Comparison of ENCODE assay signal across 1 cellular context in the genomic region with DNA sequence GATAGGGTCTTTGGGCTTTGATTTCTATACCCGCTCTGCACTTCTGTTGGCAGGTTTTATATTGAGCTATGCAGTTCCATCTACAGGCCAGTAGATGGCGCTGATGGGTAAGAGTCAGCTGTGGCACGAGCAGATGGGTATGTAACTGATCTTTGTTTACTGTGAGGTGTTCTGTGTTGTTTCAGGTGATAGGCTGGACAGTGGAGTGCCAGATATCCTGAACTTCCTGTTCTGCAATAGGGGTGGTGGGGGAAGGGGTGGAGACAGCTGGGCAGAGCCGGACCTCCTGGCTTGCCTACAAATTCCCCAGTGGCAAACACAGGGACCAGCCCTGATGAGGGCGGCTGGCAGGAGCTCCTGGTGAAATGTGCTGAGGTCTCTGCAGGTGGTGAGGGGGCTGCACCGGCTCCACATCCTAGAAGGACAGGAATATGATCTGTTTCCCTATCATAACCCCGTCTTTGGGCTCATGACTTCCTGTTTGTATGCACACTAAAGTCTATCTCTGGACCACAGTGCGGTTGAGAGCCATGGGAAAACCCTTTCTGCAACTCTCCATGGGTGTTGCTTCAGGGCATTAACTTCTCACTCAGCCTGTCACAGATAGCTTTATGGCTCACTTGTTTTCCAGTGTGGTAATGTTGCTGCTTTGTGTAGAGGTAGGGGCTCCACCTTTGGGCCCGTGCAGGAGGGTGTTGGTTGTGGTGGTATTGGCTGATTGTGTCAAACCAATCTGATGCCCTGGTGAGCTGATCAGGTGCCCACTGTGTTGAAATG.
TF ChIP-seq lines count a peak whose summit lies in the region.

No MANE protein-coding gene starts in this region.

TF ChIP-seq in GM12878, 131 proteins besides CTCF, POLR2A, EP300 and RAD21 (continued from another document and continues in another):
- TF ChIP-seq USF1 (IDR thresholded peaks at IDR 0.05; ENCODE audit: borderline replicate concordance, extremely low read length, insufficient read depth, low read depth, low read length) (no peak), BHLHE40 (IDR thresholded peaks at IDR 0.05; ENCODE audit: borderline replicate concordance in 1 of 2, low read depth in 2 of 2, low read length in 1 of 2) (peak; percentile 86 to 92), SMAD5 (IDR thresholded peaks at IDR 0.05; ENCODE audit: low read depth) (no peak), SP1 (IDR thresholded peaks at IDR 0.05; ENCODE audit: low read depth, low read length) (no peak), ATF3 (IDR thresholded peaks at IDR 0.05; ENCODE audit: borderline replicate concordance, extremely low read depth, low read depth, low read length) (no peak), NFYA (IDR thresholded peaks at IDR 0.05; ENCODE audit: borderline replicate concordance, low read depth, low read length) (no peak), POU2F2 (IDR thresholded peaks at IDR 0.05; ENCODE audit: borderline replicate concordance, low read depth, low read length) (peak; percentile 43; the same call in 1 of the 3 replicates), STAT1 (conservative IDR thresholded peaks at IDR 0.05) (no peak), TCF12 (IDR thresholded peaks at IDR 0.05; ENCODE audit: low read depth, low read length) (peak; percentile 48; the same call in 1 of the 2 replicates), JUND (IDR thresholded peaks at IDR 0.05; ENCODE audit: low read depth, low read length) (no peak), YY1 (IDR thresholded peaks at IDR 0.05; ENCODE audit: low read depth, low read length) (peak; percentile 51; the same call in 1 of the 2 replicates), ZNF622 (IDR thresholded peaks at IDR 0.05) (no peak), MXI1 (IDR thresholded peaks at IDR 0.05; ENCODE audit: low read depth, low read length) (no peak), MTA3 (IDR thresholded peaks at IDR 0.05; ENCODE audit: borderline replicate concordance, low read length) (no peak), NBN (IDR thresholded peaks at IDR 0.05) (peak; percentile 70; the same call in 1 of the 2 replicates), RB1 (IDR thresholded peaks at IDR 0.05; ENCODE audit: borderline replicate concordance) (peak; percentile 72; the same call in 1 of the 2 replicates), SIX5 (IDR thresholded peaks at IDR 0.05; ENCODE audit: low read depth, low read length, severe bottlenecking) (no peak), PRDM15 (CRISPR knock-in tag; IDR thresholded peaks at IDR 0.05) (no peak), NR2F1 (conservative IDR thresholded peaks at IDR 0.05) (no peak), STAT3 (IDR thresholded peaks at IDR 0.05; ENCODE audit: low read depth, low read length) (no peak), ASH2L (IDR thresholded peaks at IDR 0.05; ENCODE audit: borderline replicate concordance, low read depth) (no peak), IKZF2 (IDR thresholded peaks at IDR 0.05) (peak; percentile 62 to 79; a peak in 3 of 4 replicates), NR2C1 (IDR thresholded peaks at IDR 0.05) (no peak), SREBF2 (IDR thresholded peaks at IDR 0.05; ENCODE audit: low read length) (0 out of 2 replicates have a peak, but pooled peaks have one; percentile 21), TCF3 (IDR thresholded peaks at IDR 0.05; ENCODE audit: borderline replicate concordance, insufficient read depth, low read depth, low read length) (no peak), IKZF1 (conservative IDR thresholded peaks at IDR 0.05) (peak; percentile 69; the same call in 1 of the 2 replicates), BACH1 (IDR thresholded peaks at IDR 0.05; ENCODE audit: borderline replicate concordance) (no peak), HCFC1 (IDR thresholded peaks at IDR 0.05; ENCODE audit: low read length) (no peak), BMI1 (IDR thresholded peaks at IDR 0.05; ENCODE audit: borderline replicate concordance) (no peak), PAX8 (IDR thresholded peaks at IDR 0.05) (no peak), BRCA1 (IDR thresholded peaks at IDR 0.05; ENCODE audit: low read depth, low read length) (no peak), E4F1 (IDR thresholded peaks at IDR 0.05; ENCODE audit: borderline replicate concordance, partially characterized antibody) (no peak), SMARCA5 (IDR thresholded peaks at IDR 0.05) (no peak), TARDBP (IDR thresholded peaks at IDR 0.05; ENCODE audit: borderline replicate concordance) (no peak), SMC3 (IDR thresholded peaks at IDR 0.05; ENCODE audit: borderline replicate concordance, low read length) (peak; percentile 79), ZNF274 (IDR thresholded peaks at IDR 0.05; ENCODE audit: insufficient read depth, insufficient read length) (no peak)
- TF ChIP-seq, protein P1, sequence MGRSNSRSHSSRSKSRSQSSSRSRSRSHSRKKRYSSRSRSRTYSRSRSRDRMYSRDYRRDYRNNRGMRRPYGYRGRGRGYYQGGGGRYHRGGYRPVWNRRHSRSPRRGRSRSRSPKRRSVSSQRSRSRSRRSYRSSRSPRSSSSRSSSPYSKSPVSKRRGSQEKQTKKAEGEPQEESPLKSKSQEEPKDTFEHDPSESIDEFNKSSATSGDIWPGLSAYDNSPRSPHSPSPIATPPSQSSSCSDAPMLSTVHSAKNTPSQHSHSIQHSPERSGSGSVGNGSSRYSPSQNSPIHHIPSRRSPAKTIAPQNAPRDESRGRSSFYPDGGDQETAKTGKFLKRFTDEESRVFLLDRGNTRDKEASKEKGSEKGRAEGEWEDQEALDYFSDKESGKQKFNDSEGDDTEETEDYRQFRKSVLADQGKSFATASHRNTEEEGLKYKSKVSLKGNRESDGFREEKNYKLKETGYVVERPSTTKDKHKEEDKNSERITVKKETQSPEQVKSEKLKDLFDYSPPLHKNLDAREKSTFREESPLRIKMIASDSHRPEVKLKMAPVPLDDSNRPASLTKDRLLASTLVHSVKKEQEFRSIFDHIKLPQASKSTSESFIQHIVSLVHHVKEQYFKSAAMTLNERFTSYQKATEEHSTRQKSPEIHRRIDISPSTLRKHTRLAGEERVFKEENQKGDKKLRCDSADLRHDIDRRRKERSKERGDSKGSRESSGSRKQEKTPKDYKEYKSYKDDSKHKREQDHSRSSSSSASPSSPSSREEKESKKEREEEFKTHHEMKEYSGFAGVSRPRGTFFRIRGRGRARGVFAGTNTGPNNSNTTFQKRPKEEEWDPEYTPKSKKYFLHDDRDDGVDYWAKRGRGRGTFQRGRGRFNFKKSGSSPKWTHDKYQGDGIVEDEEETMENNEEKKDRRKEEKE (IDR thresholded peaks at IDR 0.05) = no peak
- TF ChIP-seq, protein P2, sequence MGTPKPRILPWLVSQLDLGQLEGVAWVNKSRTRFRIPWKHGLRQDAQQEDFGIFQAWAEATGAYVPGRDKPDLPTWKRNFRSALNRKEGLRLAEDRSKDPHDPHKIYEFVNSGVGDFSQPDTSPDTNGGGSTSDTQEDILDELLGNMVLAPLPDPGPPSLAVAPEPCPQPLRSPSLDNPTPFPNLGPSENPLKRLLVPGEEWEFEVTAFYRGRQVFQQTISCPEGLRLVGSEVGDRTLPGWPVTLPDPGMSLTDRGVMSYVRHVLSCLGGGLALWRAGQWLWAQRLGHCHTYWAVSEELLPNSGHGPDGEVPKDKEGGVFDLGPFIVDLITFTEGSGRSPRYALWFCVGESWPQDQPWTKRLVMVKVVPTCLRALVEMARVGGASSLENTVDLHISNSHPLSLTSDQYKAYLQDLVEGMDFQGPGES (IDR thresholded peaks at IDR 0.05) = 0 out of 2 replicates have a peak, but pooled peaks have one; percentile 18
- TF ChIP-seq, protein P3, sequence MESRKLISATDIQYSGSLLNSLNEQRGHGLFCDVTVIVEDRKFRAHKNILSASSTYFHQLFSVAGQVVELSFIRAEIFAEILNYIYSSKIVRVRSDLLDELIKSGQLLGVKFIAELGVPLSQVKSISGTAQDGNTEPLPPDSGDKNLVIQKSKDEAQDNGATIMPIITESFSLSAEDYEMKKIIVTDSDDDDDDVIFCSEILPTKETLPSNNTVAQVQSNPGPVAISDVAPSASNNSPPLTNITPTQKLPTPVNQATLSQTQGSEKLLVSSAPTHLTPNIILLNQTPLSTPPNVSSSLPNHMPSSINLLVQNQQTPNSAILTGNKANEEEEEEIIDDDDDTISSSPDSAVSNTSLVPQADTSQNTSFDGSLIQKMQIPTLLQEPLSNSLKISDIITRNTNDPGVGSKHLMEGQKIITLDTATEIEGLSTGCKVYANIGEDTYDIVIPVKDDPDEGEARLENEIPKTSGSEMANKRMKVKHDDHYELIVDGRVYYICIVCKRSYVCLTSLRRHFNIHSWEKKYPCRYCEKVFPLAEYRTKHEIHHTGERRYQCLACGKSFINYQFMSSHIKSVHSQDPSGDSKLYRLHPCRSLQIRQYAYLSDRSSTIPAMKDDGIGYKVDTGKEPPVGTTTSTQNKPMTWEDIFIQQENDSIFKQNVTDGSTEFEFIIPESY (IDR thresholded peaks at IDR 0.05) = no peak
- TF ChIP-seq, protein P4, sequence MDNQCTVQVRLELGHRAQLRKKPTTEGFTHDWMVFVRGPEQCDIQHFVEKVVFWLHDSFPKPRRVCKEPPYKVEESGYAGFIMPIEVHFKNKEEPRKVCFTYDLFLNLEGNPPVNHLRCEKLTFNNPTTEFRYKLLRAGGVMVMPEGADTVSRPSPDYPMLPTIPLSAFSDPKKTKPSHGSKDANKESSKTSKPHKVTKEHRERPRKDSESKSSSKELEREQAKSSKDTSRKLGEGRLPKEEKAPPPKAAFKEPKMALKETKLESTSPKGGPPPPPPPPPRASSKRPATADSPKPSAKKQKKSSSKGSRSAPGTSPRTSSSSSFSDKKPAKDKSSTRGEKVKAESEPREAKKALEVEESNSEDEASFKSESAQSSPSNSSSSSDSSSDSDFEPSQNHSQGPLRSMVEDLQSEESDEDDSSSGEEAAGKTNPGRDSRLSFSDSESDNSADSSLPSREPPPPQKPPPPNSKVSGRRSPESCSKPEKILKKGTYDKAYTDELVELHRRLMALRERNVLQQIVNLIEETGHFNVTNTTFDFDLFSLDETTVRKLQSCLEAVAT (IDR thresholded peaks at IDR 0.05) = peak; percentile 27; the same call in 1 of the 2 replicates
